In genomic region chr1:22641906-22642636, GRCh38 we compare ENCODE assay signal across 1 cellular context.
TF ChIP-seq lines count a peak whose summit lies in the region.

No MANE protein-coding gene starts in this region.

TF ChIP-seq in K562, 482 proteins besides CTCF, POLR2A, EP300 and RAD21 (continued from another document and continues in another):
- TF ChIP-seq ATF6 (CRISPR knock-in tag; IDR thresholded peaks at IDR 0.05) (no peak), DEAF1 (CRISPR knock-in tag; IDR thresholded peaks at IDR 0.05) (peak; percentile 94), YY1 (IDR thresholded peaks at IDR 0.05; ENCODE audit: borderline replicate concordance in 1 of 3, control insufficient read depth in 1 of 3, extremely low read depth in 1 of 3, insufficient read depth in 3 of 3, insufficient read length in 1 of 3, insufficient replicate concordance in 2 of 3, low read depth in 1 of 3, low read length in 2 of 3) (peak in 2 of 3 experiments; percentile 23 to 32), CREM (IDR thresholded peaks at IDR 0.05; ENCODE audit: low read depth) (0 out of 2 replicates have a peak, but pooled peaks have one; percentile 8), CXXC5 (CRISPR knock-in tag; IDR thresholded peaks at IDR 0.05) (no peak), RCOR1 (IDR thresholded peaks at IDR 0.05; ENCODE audit: borderline replicate concordance in 1 of 2, low read depth in 2 of 2, low read length in 2 of 2) (0 out of 4 replicates have a peak, but pooled peaks of 1 of the 2 experiments have one; percentile 37), L3MBTL2 (IDR thresholded peaks at IDR 0.05) (no peak), TFAP4 (CRISPR knock-in tag; IDR thresholded peaks at IDR 0.05; ENCODE audit: borderline replicate concordance) (peak; percentile 53; the same call in 1 of the 2 replicates), ARID1B (IDR thresholded peaks at IDR 0.05) (no peak), ARID2 (IDR thresholded peaks at IDR 0.05) (peak; percentile 77), RBM14 (IDR thresholded peaks at IDR 0.05; ENCODE audit: borderline replicate concordance, insufficient read depth, low read depth, low read length) (no peak), NFIC (IDR thresholded peaks at IDR 0.05) (peak; percentile 89), RB1 (IDR thresholded peaks at IDR 0.05; ENCODE audit: low read depth) (0 out of 2 replicates have a peak, but pooled peaks have one; percentile 56), EGR1 (conservative IDR thresholded peaks at IDR 0.05) (peak; percentile 36; the same call in 1 of the 2 replicates), EZH2 (IDR thresholded peaks at IDR 0.05; ENCODE audit: borderline replicate concordance, low read depth, low read length) (no peak), ZHX1 (conservative IDR thresholded peaks at IDR 0.05; ENCODE audit: low read length) (no peak), ERF (CRISPR knock-in tag; IDR thresholded peaks at IDR 0.05) (no peak), GABPB2 (CRISPR knock-in tag; conservative IDR thresholded peaks at IDR 0.05) (no peak), MXD1 (CRISPR knock-in tag; IDR thresholded peaks at IDR 0.05; ENCODE audit: borderline replicate concordance, poor library complexity, severe bottlenecking) (no peak), NR3C1 (CRISPR knock-in tag; IDR thresholded peaks at IDR 0.05) (no peak), MCM5 (IDR thresholded peaks at IDR 0.05; ENCODE audit: low read depth) (no peak), ZNF354B (CRISPR knock-in tag; IDR thresholded peaks at IDR 0.05) (no peak), HDGF (IDR thresholded peaks at IDR 0.05) (no peak), ZBTB7A (IDR thresholded peaks at IDR 0.05; ENCODE audit: borderline replicate concordance, control insufficient read depth, low read depth, low read length) (peak; percentile 19; the same call in 1 of the 2 replicates), ZNF655 (CRISPR knock-in tag; IDR thresholded peaks at IDR 0.05) (no peak), THAP7 (CRISPR knock-in tag; IDR thresholded peaks at IDR 0.05) (no peak), KLF13 (tag; IDR thresholded peaks at IDR 0.05; ENCODE audit: borderline replicate concordance, low read depth) (peak; percentile 100), ZBED1 (IDR thresholded peaks at IDR 0.05) (no peak), ZNF699 (CRISPR knock-in tag; IDR thresholded peaks at IDR 0.05; ENCODE audit: insufficient replicate concordance) (no peak), ZNF184 (CRISPR knock-in tag; IDR thresholded peaks at IDR 0.05) (no peak), CHD2 (IDR thresholded peaks at IDR 0.05; ENCODE audit: low read depth, low read length) (no peak), TCFL5 (CRISPR knock-in tag; conservative IDR thresholded peaks at IDR 0.05) (no peak), BACH1 (tag; IDR thresholded peaks at IDR 0.05) (no peak), ASH1L (IDR thresholded peaks at IDR 0.05; ENCODE audit: borderline replicate concordance, low read depth, partially characterized antibody) (no peak), SRSF9 (IDR thresholded peaks at IDR 0.05; ENCODE audit: borderline replicate concordance, low read depth, low read length) (no peak), STAG1 (CRISPR knock-in tag; IDR thresholded peaks at IDR 0.05; ENCODE audit: borderline replicate concordance) (peak; percentile 95), GTF2E2 (tag; IDR thresholded peaks at IDR 0.05) (no peak)
- TF ChIP-seq, protein P1, sequence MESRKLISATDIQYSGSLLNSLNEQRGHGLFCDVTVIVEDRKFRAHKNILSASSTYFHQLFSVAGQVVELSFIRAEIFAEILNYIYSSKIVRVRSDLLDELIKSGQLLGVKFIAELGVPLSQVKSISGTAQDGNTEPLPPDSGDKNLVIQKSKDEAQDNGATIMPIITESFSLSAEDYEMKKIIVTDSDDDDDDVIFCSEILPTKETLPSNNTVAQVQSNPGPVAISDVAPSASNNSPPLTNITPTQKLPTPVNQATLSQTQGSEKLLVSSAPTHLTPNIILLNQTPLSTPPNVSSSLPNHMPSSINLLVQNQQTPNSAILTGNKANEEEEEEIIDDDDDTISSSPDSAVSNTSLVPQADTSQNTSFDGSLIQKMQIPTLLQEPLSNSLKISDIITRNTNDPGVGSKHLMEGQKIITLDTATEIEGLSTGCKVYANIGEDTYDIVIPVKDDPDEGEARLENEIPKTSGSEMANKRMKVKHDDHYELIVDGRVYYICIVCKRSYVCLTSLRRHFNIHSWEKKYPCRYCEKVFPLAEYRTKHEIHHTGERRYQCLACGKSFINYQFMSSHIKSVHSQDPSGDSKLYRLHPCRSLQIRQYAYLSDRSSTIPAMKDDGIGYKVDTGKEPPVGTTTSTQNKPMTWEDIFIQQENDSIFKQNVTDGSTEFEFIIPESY (CRISPR knock-in tag; IDR thresholded peaks at IDR 0.05) = no peak
- TF ChIP-seq, protein P2, sequence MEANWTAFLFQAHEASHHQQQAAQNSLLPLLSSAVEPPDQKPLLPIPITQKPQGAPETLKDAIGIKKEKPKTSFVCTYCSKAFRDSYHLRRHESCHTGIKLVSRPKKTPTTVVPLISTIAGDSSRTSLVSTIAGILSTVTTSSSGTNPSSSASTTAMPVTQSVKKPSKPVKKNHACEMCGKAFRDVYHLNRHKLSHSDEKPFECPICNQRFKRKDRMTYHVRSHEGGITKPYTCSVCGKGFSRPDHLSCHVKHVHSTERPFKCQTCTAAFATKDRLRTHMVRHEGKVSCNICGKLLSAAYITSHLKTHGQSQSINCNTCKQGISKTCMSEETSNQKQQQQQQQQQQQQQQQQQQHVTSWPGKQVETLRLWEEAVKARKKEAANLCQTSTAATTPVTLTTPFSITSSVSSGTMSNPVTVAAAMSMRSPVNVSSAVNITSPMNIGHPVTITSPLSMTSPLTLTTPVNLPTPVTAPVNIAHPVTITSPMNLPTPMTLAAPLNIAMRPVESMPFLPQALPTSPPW (CRISPR knock-in tag; IDR thresholded peaks at IDR 0.05) = peak; percentile 64
- TF ChIP-seq, protein P3, sequence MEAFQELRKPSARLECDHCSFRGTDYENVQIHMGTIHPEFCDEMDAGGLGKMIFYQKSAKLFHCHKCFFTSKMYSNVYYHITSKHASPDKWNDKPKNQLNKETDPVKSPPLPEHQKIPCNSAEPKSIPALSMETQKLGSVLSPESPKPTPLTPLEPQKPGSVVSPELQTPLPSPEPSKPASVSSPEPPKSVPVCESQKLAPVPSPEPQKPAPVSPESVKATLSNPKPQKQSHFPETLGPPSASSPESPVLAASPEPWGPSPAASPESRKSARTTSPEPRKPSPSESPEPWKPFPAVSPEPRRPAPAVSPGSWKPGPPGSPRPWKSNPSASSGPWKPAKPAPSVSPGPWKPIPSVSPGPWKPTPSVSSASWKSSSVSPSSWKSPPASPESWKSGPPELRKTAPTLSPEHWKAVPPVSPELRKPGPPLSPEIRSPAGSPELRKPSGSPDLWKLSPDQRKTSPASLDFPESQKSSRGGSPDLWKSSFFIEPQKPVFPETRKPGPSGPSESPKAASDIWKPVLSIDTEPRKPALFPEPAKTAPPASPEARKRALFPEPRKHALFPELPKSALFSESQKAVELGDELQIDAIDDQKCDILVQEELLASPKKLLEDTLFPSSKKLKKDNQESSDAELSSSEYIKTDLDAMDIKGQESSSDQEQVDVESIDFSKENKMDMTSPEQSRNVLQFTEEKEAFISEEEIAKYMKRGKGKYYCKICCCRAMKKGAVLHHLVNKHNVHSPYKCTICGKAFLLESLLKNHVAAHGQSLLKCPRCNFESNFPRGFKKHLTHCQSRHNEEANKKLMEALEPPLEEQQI (IDR thresholded peaks at IDR 0.05) = no peak
